ENCODE assay signal across 15 cellular contexts in the genomic region with DNA sequence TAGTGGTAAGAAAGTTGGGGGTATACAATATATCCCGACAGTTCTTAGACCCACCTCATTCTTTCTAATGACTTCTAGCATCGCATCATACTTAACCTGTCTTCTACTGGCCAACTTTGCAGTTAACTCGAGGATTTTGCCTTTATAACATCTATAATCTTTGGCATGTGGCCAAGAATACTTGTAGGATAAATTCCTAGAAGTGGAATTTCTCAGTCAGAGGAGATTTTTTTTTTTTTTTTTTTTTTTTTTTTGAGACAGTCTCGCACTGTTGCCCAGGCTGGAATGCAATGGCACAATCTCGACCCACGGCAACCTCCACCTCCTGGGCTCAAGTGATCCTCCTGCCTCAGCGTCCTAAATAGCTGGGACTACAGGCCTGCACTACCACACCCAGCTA.
DNase-seq lines count a peak whose midpoint lies in the region; ATAC-seq and TF ChIP-seq lines count a peak whose summit lies in the region.
"Had no signal": no experiment of that assay in that cellular context is flagged by ENCODE, and none has a peak within 500 bp of the region (broad histone marks: within the 10 kb centered on the region; RNA-seq: fewer than 3 reads in every experiment).

No MANE protein-coding gene starts in this region.

- H3K9me3 Mint-ChIP-seq in chondrocyte (ENCODE audit: low read depth) = no peaks in the 10 kb centered on the region
- H3K9me3 Mint-ChIP-seq: CD4-positive, alpha-beta T cell had no signal

- no peak overlapping the region for H2BK120ac ChIP-seq in IMR-90 (ENCODE audit: low read depth, low read length)
- H2BK120ac ChIP-seq in mesenchymal stem cell (ENCODE audit: low read depth, low read length) = no peak overlapping the region

- H2AK9ac ChIP-seq in IMR-90 (replicated peaks; ENCODE audit: low read depth, low read length, poor library complexity) = no peak overlapping the region

- H4K8ac ChIP-seq in IMR-90 (ENCODE audit: low read depth in 2 of 2, low read length in 2 of 2) (no peak overlapping the region), mesenchymal stem cell (ENCODE audit: low read length) (no peak overlapping the region)

- H2BK20ac ChIP-seq in IMR-90 (ENCODE audit: low read depth, low read length) = no peak overlapping the region

- peaks cover 20% of the 10 kb centered on the region for H3K36me3 Mint-ChIP-seq in chondrocyte (ENCODE audit: low read depth)

- intact Hi-C loops in IMR-90 (cut with micrococcal nuclease) (no loop called here), tibial artery (cut with DNase I; ENCODE audit: low total_unique reads) (no loop called here)

- H3K4me1 ChIP-seq in IMR-90 (ENCODE audit: control insufficient read depth, insufficient read depth, low read length) = peaks cover 4% of the 10 kb centered on the region; the same call in 1 of the 2 replicates
- peaks cover 8% of the 10 kb centered on the region for H3K4me1 ChIP-seq in mesenchymal stem cell (ENCODE audit: control insufficient read depth, insufficient read depth, low read depth, low read length)
- peaks cover 0 to 29% (median 11%) of the 10 kb centered on the region in 4 donors for H3K4me1 ChIP-seq in tibial artery
- H3K4me1 ChIP-seq: SJSA1, spleen had no signal

- no peaks in the 10 kb centered on the region for H3K27me3 Mint-ChIP-seq in chondrocyte (ENCODE audit: low read depth)
- H3K27me3 Mint-ChIP-seq: CD4-positive, alpha-beta T cell had no signal

- in situ Hi-C loops in IMR-90 (cut with MboI; ENCODE audit: low sequenced_read_pairs) = no loop called here

- dilution Hi-C loops in IMR-90 (cut with HindIII; ENCODE audit: low sequenced_read_pairs, unreplicated experiment) = no loop called here

- TF ChIP-seq POLR2A in IMR-90 (IDR thresholded peaks at IDR 0.05; ENCODE audit: low read depth, low read length) = no peak

- H3K4me3 ChIP-seq in IMR-90 (ENCODE audit: insufficient read depth, low read depth, low read length) = no peak overlapping the region
- no peak overlapping the region for H3K4me3 ChIP-seq in mesenchymal stem cell (ENCODE audit: insufficient read depth in 1 of 2, low read depth in 1 of 2, low read length in 2 of 2)
- no peak overlapping the region for H3K4me3 ChIP-seq in tibial artery
- H3K4me3 ChIP-seq: SJSA1, spleen had no signal

- H3K27ac ChIP-seq in IMR-90 (ENCODE audit: insufficient read depth, low read length) (no peak overlapping the region), mesenchymal stem cell (ENCODE audit: low read length, poor library complexity, severe bottlenecking) (peak overlapping the region; percentile 13), tibial artery (peak overlapping the region in 1 of 2 donors; percentile 43)
- H3K27ac ChIP-seq: 22Rv1, SJSA1, spleen had no signal

- H4K91ac ChIP-seq in IMR-90 (ENCODE audit: insufficient read depth, low read depth, low read length) (no peak overlapping the region), mesenchymal stem cell (ENCODE audit: low read length) (no peak overlapping the region)

- peaks cover 9% of the 10 kb centered on the region for H3K9me1 ChIP-seq in IMR-90 (ENCODE audit: insufficient read depth, low read length)

- no CpG with 5 or more reads among the region's 7 CpGs for WGBS in IMR-90 (ENCODE audit: extremely low coverage in 2 of 2, insufficient read length in 1 of 2), 2 experiments
- no CpG with 5 or more reads among the region's 7 CpGs for WGBS in mesenchymal stem cell

- H3K4me3 Mint-ChIP-seq in chondrocyte (ENCODE audit: unreplicated experiment) = no peak overlapping the region
- H3K4me3 Mint-ChIP-seq: CD4-positive, alpha-beta T cell had no signal

- no peaks in the 10 kb centered on the region for H3K27me3 ChIP-seq in IMR-90 (ENCODE audit: control insufficient read depth, insufficient read depth, low read length)
- no peaks in the 10 kb centered on the region for H3K27me3 ChIP-seq in mesenchymal stem cell (ENCODE audit: control insufficient read depth in 1 of 2, insufficient read depth in 1 of 2, low read length in 2 of 2)
- H3K27me3 ChIP-seq in tibial artery = no peaks in the 10 kb centered on the region
- H3K27me3 ChIP-seq: SJSA1, spleen had no signal

- no peak overlapping the region for H3K18ac ChIP-seq in IMR-90 (ENCODE audit: low read depth, low read length)
- no peak overlapping the region for H3K18ac ChIP-seq in mesenchymal stem cell (ENCODE audit: low read depth in 1 of 2, low read length in 2 of 2)

- H2AFZ ChIP-seq in IMR-90 (replicated peaks; ENCODE audit: low read length, poor library complexity) = no peak overlapping the region
- H2AFZ ChIP-seq in mesenchymal stem cell (ENCODE audit: low read depth, low read length) = no peak overlapping the region

- H3K4ac ChIP-seq in IMR-90 (ENCODE audit: low read depth, low read length) = no peak overlapping the region
- H3K4ac ChIP-seq in mesenchymal stem cell (ENCODE audit: low read depth in 1 of 2, low read length in 2 of 2) = no peak overlapping the region

- H2AK5ac ChIP-seq in IMR-90 (ENCODE audit: low read depth, low read length) (no peak overlapping the region), mesenchymal stem cell (ENCODE audit: low read length, severe bottlenecking) (no peak overlapping the region)

- H4K5ac ChIP-seq in IMR-90 (ENCODE audit: low read depth, low read length) = no peak overlapping the region

- no peak overlapping the region for H2BK12ac ChIP-seq in mesenchymal stem cell (ENCODE audit: low read length in 2 of 2)

- TF ChIP-seq RAD21 in IMR-90 (IDR thresholded peaks at IDR 0.05; ENCODE audit: low read length) = no peak

- no peak overlapping the region for H3K4me2 ChIP-seq in IMR-90 (ENCODE audit: low read depth, low read length)
- H3K4me2 ChIP-seq in mesenchymal stem cell (ENCODE audit: low read length, poor library complexity, severe bottlenecking) = no peak overlapping the region

- no peak overlapping the region for H3K23ac ChIP-seq in IMR-90 (ENCODE audit: low read depth, low read length)
- no peak overlapping the region for H3K23ac ChIP-seq in mesenchymal stem cell (ENCODE audit: low read length in 2 of 2)

- no TSS peak for BruUV-seq in IMR-90 (replicated peaks; lab: Mats Ljungman, UMichigan)

- H3K14ac ChIP-seq in IMR-90 (replicated peaks; ENCODE audit: low read depth, low read length) (no peak overlapping the region), mesenchymal stem cell (ENCODE audit: low read length in 2 of 2) (no peak overlapping the region)

- H3K9me3 ChIP-seq in IMR-90 (ENCODE audit: control insufficient read depth, insufficient read depth, low read length) (no peaks in the 10 kb centered on the region), mesenchymal stem cell (ENCODE audit: control insufficient read depth, low read length) (no peaks in the 10 kb centered on the region), tibial artery (no peaks in the 10 kb centered on the region)
- H3K9me3 ChIP-seq: SJSA1, spleen had no signal

- peak; percentile 42 for ATAC-seq in IMR-90 (ENCODE audit: low read depth)
- ATAC-seq: activated CD4-positive, CD25-positive, alpha-beta regulatory T cell treated with anti-CD3 and anti-CD28 coated beads, Interleukin-2, amount 50 U/mL, for 24 hours had no signal

- peaks cover 26% of the 10 kb centered on the region for H4K20me1 ChIP-seq in IMR-90 (ENCODE audit: insufficient read depth, low read length)

- H3K27ac Mint-ChIP-seq in chondrocyte (ENCODE audit: unreplicated experiment) = peak overlapping the region; percentile 55
- H3K27ac Mint-ChIP-seq: CD4-positive, alpha-beta T cell had no signal

- no peak overlapping the region for H3K9ac ChIP-seq in IMR-90 (ENCODE audit: low read depth, low read length)
- H3K9ac ChIP-seq in mesenchymal stem cell (ENCODE audit: low read length) = no peak overlapping the region

- CTCF ChIA-PET in IMR-90 (lab: Yijun Ruan, JAX) = no interaction called here

- TF ChIP-seq CTCF in IMR-90 (conservative IDR thresholded peaks at IDR 0.05; ENCODE audit: low read depth, low read length) (no peak), chondrocyte (IDR thresholded peaks at IDR 0.05) (no peak), tibial artery (IDR thresholded peaks at IDR 0.05) (no peak)

- H3K36me3 ChIP-seq in IMR-90 (ENCODE audit: control insufficient read depth, insufficient read depth, low read length) = peaks cover 8% of the 10 kb centered on the region
- peaks cover 19 to 32% of the 10 kb centered on the region in 2 experiments for H3K36me3 ChIP-seq in mesenchymal stem cell (ENCODE audit: control insufficient read depth in 1 of 2, insufficient read depth in 2 of 2, low read depth in 1 of 2, low read length in 2 of 2)
- peaks cover 6 to 25% (median 20%) of the 10 kb centered on the region in 3 donors for H3K36me3 ChIP-seq in tibial artery
- H3K36me3 ChIP-seq: spleen had no signal

- H3K79me1 ChIP-seq in IMR-90 (ENCODE audit: low read depth in 1 of 2, low read length in 2 of 2) (peaks cover 43 to 60% of the 10 kb centered on the region in 2 experiments), mesenchymal stem cell (replicated peaks; ENCODE audit: low read length, poor library complexity, severe bottlenecking) (peaks cover 38% of the 10 kb centered on the region)

- H2BK15ac ChIP-seq in IMR-90 (ENCODE audit: low read depth, low read length) (no peak overlapping the region), mesenchymal stem cell (ENCODE audit: low read depth, poor library complexity, severe bottlenecking) (no peak overlapping the region)

- DNase-seq in DMS 273 (lab: John Stamatoyannopoulos, UW; ENCODE audit: unreplicated experiment) = peak; percentile 37
- DNase-seq in DMS 273 treated with DMSO at 0.1 percent for 48 hours (lab: John Stamatoyannopoulos, UW) = no peak
- DNase-seq in IMR-90 = peak; percentile 44
- no peak for DNase-seq in chondrocyte (ENCODE audit: low spot score)
- no peak for DNase-seq in mesenchymal stem cell
- no peak for DNase-seq in amygdala (lab: John Stamatoyannopoulos, UW)
- no peak for DNase-seq in MV-4-11 (lab: John Stamatoyannopoulos, UW)
- no peak for DNase-seq in tibial artery
- DNase-seq: activated effector memory CD4-positive, alpha-beta T cell treated with Interleukin-2 at 50 U/mL for 16 hours; CD4-positive, alpha-beta T cell; NCI-H446; spleen had no signal

- H2BK5ac ChIP-seq in IMR-90 (ENCODE audit: low read depth, low read length, poor library complexity, severe bottlenecking) (no peak overlapping the region), mesenchymal stem cell (ENCODE audit: low read depth, low read length, poor library complexity, severe bottlenecking) (no peak overlapping the region)

- H3K4me1 Mint-ChIP-seq in chondrocyte (ENCODE audit: low read depth) = peaks cover 42% of the 10 kb centered on the region

- H3K56ac ChIP-seq in IMR-90 (ENCODE audit: extremely low read depth, insufficient read depth, low read length) = no peak overlapping the region

- POLR2A ChIA-PET in IMR-90 (lab: Charles Lee; ENCODE audit: unreplicated experiment) = no interaction called here

TF ChIP-seq in IMR-90, 13 proteins besides CTCF, POLR2A, EP300 and RAD21 (continues in another document):
- TF ChIP-seq MXI1 (IDR thresholded peaks at IDR 0.05; ENCODE audit: borderline replicate concordance, low read depth, low read length) = no peak

Comparison
In these comparisons a context has a peak if more than half of its experiments do, and no peak if none do; other contexts are left out.
1. DNase-seq: peak in DMS 273 (single experiment) and IMR-90 (single experiment); none in DMS 273 treated with DMSO at 0.1 percent for 48 hours (single experiment), chondrocyte (single experiment), mesenchymal stem cell (single experiment), amygdala (0 of 56), MV-4-11 (single experiment) and tibial artery (0 of 2).